Comparison of ENCODE assay signal across 8 cellular contexts in the genomic region with DNA sequence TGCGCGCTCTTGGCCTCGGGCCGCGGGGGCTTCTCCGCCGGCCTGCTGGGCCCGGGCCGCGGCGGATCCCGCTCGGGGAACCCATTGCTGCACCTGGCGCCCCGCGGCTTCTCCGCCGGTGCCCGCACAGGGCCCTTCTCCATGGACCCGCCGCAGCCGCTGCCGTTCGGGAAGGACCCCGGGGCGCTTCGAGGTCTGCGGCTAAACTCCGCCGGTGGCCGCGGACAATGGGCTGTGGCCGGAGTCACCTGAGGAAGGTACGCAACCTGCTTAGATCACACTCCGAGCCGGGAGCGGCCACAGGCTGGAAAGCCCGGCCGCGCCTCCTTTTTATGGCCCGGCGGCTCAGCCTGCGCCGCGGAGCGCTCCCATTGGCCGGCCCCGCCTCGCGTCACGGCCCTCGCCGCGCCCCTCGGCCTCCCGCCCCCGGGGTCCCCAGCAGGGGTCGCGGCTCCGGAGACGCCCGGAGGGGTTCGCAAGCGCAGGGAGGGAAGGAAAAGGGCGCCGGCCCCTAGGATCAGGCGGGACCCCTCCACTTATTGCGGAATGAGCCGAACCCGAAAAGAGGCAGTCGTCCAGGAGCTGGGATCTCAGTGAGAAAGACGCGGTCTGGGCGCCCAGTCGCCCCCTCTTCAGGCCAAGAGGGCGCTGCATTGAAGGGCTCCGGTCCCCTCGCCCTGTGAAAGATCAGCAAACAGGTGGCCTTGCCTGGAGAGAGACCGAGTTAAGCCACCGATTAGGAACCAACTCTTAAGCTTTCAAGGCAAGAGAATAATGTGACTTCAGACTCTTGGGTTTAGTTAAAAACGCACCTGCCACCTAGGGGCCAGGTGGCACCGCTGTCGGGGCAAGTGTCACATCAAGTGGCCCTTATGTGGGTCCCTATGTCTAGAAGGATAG. TPM values are rescaled to one million over a fixed set of nuclear protein-coding genes. Genes with fewer than 3 reads are reported as not detected.
DNase-seq lines count a peak whose midpoint lies in the region; ATAC-seq and TF ChIP-seq lines count a peak whose summit lies in the region.

A gene with protein sequence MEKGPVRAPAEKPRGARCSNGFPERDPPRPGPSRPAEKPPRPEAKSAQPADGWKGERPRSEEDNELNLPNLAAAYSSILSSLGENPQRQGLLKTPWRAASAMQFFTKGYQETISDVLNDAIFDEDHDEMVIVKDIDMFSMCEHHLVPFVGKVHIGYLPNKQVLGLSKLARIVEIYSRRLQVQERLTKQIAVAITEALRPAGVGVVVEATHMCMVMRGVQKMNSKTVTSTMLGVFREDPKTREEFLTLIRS (minus strand): TSS at position 306 of the 900 bp plus-strand sequence. CDS start 163 bp downstream, at position 143.

- TF ChIP-seq POLR2A in esophagus squamous epithelium (IDR thresholded peaks at IDR 0.05), result peak in 2 of 4 donors; percentile 81 to 90

- no peaks in the 10 kb centered on the region for H3K27me3 ChIP-seq in Caco-2 (replicated peaks; ENCODE audit: control insufficient read depth, insufficient read depth, low read length)
- H3K27me3 ChIP-seq in esophagus squamous epithelium, result no peaks in the 10 kb centered on the region

- H3K27me3 Mint-ChIP-seq in Caco-2 (ENCODE audit: insufficient read depth, unreplicated experiment), result no peaks in the 10 kb centered on the region
- H3K27me3 Mint-ChIP-seq in naive thymus-derived CD8-positive, alpha-beta T cell, result no peaks in the 10 kb centered on the region

- ATAC-seq in GM19467 (IDR thresholded peaks at IDR 0.05; ENCODE audit: unreplicated experiment), result peak; percentile 66
- peak; percentile 78 to 80 for ATAC-seq in naive thymus-derived CD8-positive, alpha-beta T cell
- peak; percentile 83 for ATAC-seq in stimulated activated naive CD8-positive, alpha-beta T cell treated with anti-CD3 and anti-CD28 coated beads, Interleukin-15, Interleukin-2, amounts not matched to agents 100 U/mL and 50 U/mL, for 24 hours

- no peaks in the 10 kb centered on the region for H3K9me3 ChIP-seq in Caco-2
- H3K9me3 ChIP-seq in esophagus squamous epithelium, result no peaks in the 10 kb centered on the region

- TF ChIP-seq CTCF in Caco-2 (IDR thresholded peaks at IDR 0.05; ENCODE audit: insufficient read depth in 1 of 2, low read depth in 1 of 2, low read length in 1 of 2, severe bottlenecking in 1 of 2, unreplicated experiment in 1 of 2), result peak; percentile 63 to 70
- TF ChIP-seq CTCF in esophagus squamous epithelium (IDR thresholded peaks at IDR 0.05), result peak; percentile 21 to 59 (median 40)

- intact Hi-C loops in Caco-2 (cut with micrococcal nuclease; ENCODE audit: unreplicated experiment), result loop anchor here (5.0 kb wide), 1 partner anchor 65 kb away; no protein-coding TSS in a partner anchor
- intact Hi-C loops in esophagus squamous epithelium (cut with DNase I), result loop anchor here (10.0 kb wide), 1 partner anchor 128 kb away; no protein-coding TSS in a partner anchor

- H3K4me1 ChIP-seq in Caco-2, result peaks cover 8% of the 10 kb centered on the region; the same call in 1 of the 2 replicates
- peaks cover 0 to 21% (median 0%) of the 10 kb centered on the region in 3 donors for H3K4me1 ChIP-seq in esophagus squamous epithelium

- peak within 1 kb of the TSS; percentile 87 to 96 (median 92) for H3K27ac ChIP-seq in esophagus squamous epithelium

- peak within 1 kb of the TSS; percentile 79 for H3K4me3 Mint-ChIP-seq in Caco-2 (ENCODE audit: unreplicated experiment)
- H3K4me3 Mint-ChIP-seq in naive thymus-derived CD8-positive, alpha-beta T cell, result peak within 1 kb of the TSS; percentile 81 to 93 (median 91)

- BruUV-seq in Caco-2 (replicated peaks; lab: Mats Ljungman, UMichigan), result TSS peak; percentile 89

- H3K36me3 Mint-ChIP-seq in Caco-2 (ENCODE audit: insufficient read depth, unreplicated experiment), result peaks cover 10% of the 10 kb centered on the region
- H3K36me3 Mint-ChIP-seq in naive thymus-derived CD8-positive, alpha-beta T cell, result peaks cover 0 to 2% (median 0%) of the 10 kb centered on the region in 3 donors

- 0 to 2% methylated on average over 5 to 12 of the region's 83 CpGs for WGBS in esophagus squamous epithelium, 2 donors

- H3K27ac Mint-ChIP-seq in Caco-2 (ENCODE audit: unreplicated experiment), result peak within 1 kb of the TSS; percentile 73
- peak within 1 kb of the TSS; percentile 34 to 97 (median 92) for H3K27ac Mint-ChIP-seq in naive thymus-derived CD8-positive, alpha-beta T cell

- POLR2A ChIA-PET in Caco-2 (lab: Charles Lee), result interaction anchor here (0.7 kb wide), 1 partner anchor 337 kb away, joined by 3 read pairs; no protein-coding TSS in a partner anchor
- POLR2A ChIA-PET in naive thymus-derived CD8-positive, alpha-beta T cell (lab: Charles Lee), result interaction anchor here (0.6 to 3.3 kb wide), 9 partner anchors 9 to 238 kb away, joined by 3 to 18 read pairs (median 4); no protein-coding TSS in a partner anchor

- H3K4me1 Mint-ChIP-seq in Caco-2 (ENCODE audit: low read depth, unreplicated experiment), result no peaks in the 10 kb centered on the region
- peaks cover 6 to 31% (median 21%) of the 10 kb centered on the region in 4 donors for H3K4me1 Mint-ChIP-seq in naive thymus-derived CD8-positive, alpha-beta T cell

- H3K36me3 ChIP-seq in Caco-2 (ENCODE audit: control insufficient read depth, insufficient read depth, low read length) (no peaks in the 10 kb centered on the region), esophagus squamous epithelium (no peaks in the 10 kb centered on the region)

- DNase-seq in Caco-2 (peak; percentile 90 to 95), HPDE6-E6E7 (ENCODE audit: extremely low spot score) (peak; percentile 50), NOMO-1 treated with DMSO at 0.1 percent for 48 hours (lab: John Stamatoyannopoulos, UW; ENCODE audit: unreplicated experiment) (peak; percentile 55), activated T-cell treated with anti-CD3 and anti-CD28 coated beads for 24 hours (ENCODE audit: low read depth) (peak; percentile 65), esophagus squamous epithelium (lab: John Stamatoyannopoulos, UW) (peak; percentile 12)
- DNase-seq in naive thymus-derived CD8-positive, alpha-beta T cell, result peak; percentile 55 to 85 (median 76)
- DNase-seq in stimulated activated naive CD8-positive, alpha-beta T cell treated with anti-CD3 and anti-CD28 coated beads, Interleukin-15, Interleukin-2, amounts not matched to agents 100 U/mL and 50 U/mL, for 24 hours, result peak; percentile 86

- no peaks in the 10 kb centered on the region for H3K9me3 Mint-ChIP-seq in Caco-2 (ENCODE audit: unreplicated experiment)
- H3K9me3 Mint-ChIP-seq in naive thymus-derived CD8-positive, alpha-beta T cell, result no peaks in the 10 kb centered on the region

- CTCF ChIA-PET in Caco-2 (lab: Charles Lee), result interaction anchor here (0.6 to 1.1 kb wide), 7 partner anchors 14 to 289 kb away, joined by 3 to 5 read pairs (median 3); no protein-coding TSS in a partner anchor

- peak within 1 kb of the TSS; percentile 63 for H3K4me3 ChIP-seq in Caco-2 (ENCODE audit: low read depth, low read length)
- H3K4me3 ChIP-seq in esophagus squamous epithelium, result peak within 1 kb of the TSS; percentile 66 to 94 (median 78)

RNA-seq across cellular contexts. Expression of the gene that starts here (rescaled TPM):
- total RNA-seq in Caco-2 (2022) (16.8 and 17.9 TPM in 2 replicates), esophagus squamous epithelium (10 to 100 TPM in 3 of 4 donors, 1 to 10 TPM in 1; 9.3 to 19.8 (median 15.5) TPM)
- 10 to 100 TPM; 22.3 to 24.6 TPM for total RNA-seq in naive thymus-derived CD8-positive, alpha-beta T cell
- polyA plus RNA-seq in naive thymus-derived CD8-positive, alpha-beta T cell, result 10 to 100 TPM; 23.0 to 29.4 (median 24.3) TPM

Comparison
In these comparisons a context has a peak if more than half of its experiments do, and no peak if none do; other contexts are left out.
1. Peak in every context shown above with its lines: DNase-seq, ATAC-seq, H3K4me3 ChIP-seq and H3K27ac ChIP-seq.
2. DNase-seq: peak in every context shown above with its lines; median percentile 92 in Caco-2; 86 in stimulated activated naive CD8-positive, alpha-beta T cell treated with anti-CD3 and anti-CD28 coated beads, Interleukin-15, Interleukin-2, amounts not matched to agents 100 U/mL and 50 U/mL, for 24 hours; 76 in naive thymus-derived CD8-positive, alpha-beta T cell; 65 in activated T-cell treated with anti-CD3 and anti-CD28 coated beads for 24 hours; 55 in NOMO-1 treated with DMSO at 0.1 percent for 48 hours; 50 in HPDE6-E6E7; 12 in esophagus squamous epithelium.